ENCODE assay signal across 8 cellular contexts in the genomic region with DNA sequence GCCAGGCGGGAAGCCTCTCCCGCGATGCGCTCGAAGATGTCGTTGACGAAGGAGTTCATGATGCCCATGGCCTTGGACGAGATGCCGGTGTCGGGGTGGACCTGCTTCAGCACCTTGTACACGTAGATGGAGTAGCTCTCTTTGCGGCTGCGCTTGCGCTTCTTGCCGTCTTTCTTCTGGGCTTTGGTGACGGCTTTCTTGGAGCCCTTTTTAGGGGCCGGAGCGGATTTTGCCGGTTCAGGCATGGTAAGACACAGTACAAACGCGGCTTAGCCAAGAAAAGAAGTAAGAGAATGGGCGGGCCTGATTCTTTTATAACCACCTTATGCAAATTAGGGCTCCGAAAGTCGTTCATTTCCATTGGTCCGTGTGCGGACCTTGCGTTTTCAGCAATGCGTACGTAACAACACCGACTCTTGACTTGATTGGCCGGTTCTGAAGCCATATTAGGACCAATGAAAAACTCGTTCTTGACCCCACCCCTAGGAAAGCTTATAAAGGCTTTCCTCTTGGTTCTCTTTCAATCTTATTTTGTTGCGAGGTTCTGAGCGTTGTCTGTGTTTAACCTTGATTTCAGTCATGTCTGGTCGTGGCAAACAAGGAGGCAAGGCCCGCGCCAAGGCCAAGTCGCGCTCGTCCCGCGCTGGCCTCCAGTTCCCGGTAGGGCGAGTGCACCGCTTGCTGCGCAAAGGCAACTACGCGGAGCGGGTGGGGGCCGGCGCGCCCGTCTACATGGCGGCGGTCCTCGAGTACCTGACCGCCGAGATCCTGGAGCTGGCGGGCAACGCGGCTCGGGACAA. TPM values are rescaled to one million over a fixed set of nuclear protein-coding genes. Genes with fewer than 3 reads are reported as not detected.
DNase-seq lines count a peak whose midpoint lies in the region; ATAC-seq and TF ChIP-seq lines count a peak whose summit lies in the region.

No MANE protein-coding gene starts in this region.

- H3K4me3 Mint-ChIP-seq in osteocyte (ENCODE audit: unreplicated experiment), result no peak overlapping the region

- peaks cover 15% of the 10 kb centered on the region for H3K4me1 ChIP-seq in thymus (ENCODE audit: control insufficient read depth, insufficient read depth, low read length)

- H3K36me3 ChIP-seq in SK-N-MC (ENCODE audit: insufficient read depth, low read length), result no peaks in the 10 kb centered on the region
- no peaks in the 10 kb centered on the region for H3K36me3 ChIP-seq in thymus (ENCODE audit: control insufficient read depth, insufficient read depth)

- DNase-seq in GM10248 (ENCODE audit: extremely low spot score) (peak; percentile 90), NCI-H1092 (lab: John Stamatoyannopoulos, UW) (peak; percentile 99), SK-N-MC (ENCODE audit: low read depth, low spot score) (peak; percentile 98), head of caudate nucleus (peak; percentile 72 to 98 (median 93)), osteocyte (ENCODE audit: extremely low spot score, unreplicated experiment) (peak; percentile 93)
- DNase-seq in activated naive CD4-positive, alpha-beta T cell treated with anti-CD3 and anti-CD28 coated beads, Interleukin-2, amount 50 U/mL, for 72 hours (ENCODE audit: low spot score in 2 of 2), result peak; percentile 93

- intact Hi-C loops in head of caudate nucleus (cut with DNase I), result no loop called here

- POLR2A ChIA-PET in GM10248 (lab: Yijun Ruan, JAX), result interaction anchor here (0.8 to 3.4 kb wide), 27 partner anchors 9 to 1557 kb away, joined by 3 to 29 read pairs (median 5); partner anchors contain the start of genes BOLA1, GOLPH3L and OTUD7B

- H3K36me3 Mint-ChIP-seq in activated naive CD4-positive, alpha-beta T cell treated with anti-CD3 and anti-CD28 coated beads, Interleukin-2, amount 50 U/mL, for 72 hours, result no peaks in the 10 kb centered on the region
- H3K36me3 Mint-ChIP-seq in osteocyte (ENCODE audit: unreplicated experiment), result no peaks in the 10 kb centered on the region

- peak; percentile 58 for ATAC-seq in HG02610 (IDR thresholded peaks at IDR 0.05; ENCODE audit: unreplicated experiment)
- peak; percentile 59 to 70 for ATAC-seq in activated naive CD4-positive, alpha-beta T cell treated with anti-CD3 and anti-CD28 coated beads, Interleukin-2, amount 50 U/mL, for 72 hours

- H3K9me3 ChIP-seq in SK-N-MC (ENCODE audit: low read depth, low read length), result no peaks in the 10 kb centered on the region
- H3K9me3 ChIP-seq in thymus (ENCODE audit: control insufficient read depth), result no peaks in the 10 kb centered on the region

- no peaks in the 10 kb centered on the region for H3K27me3 ChIP-seq in thymus (ENCODE audit: control insufficient read depth, insufficient read depth)

- no peak overlapping the region for H3K27ac Mint-ChIP-seq in activated naive CD4-positive, alpha-beta T cell treated with anti-CD3 and anti-CD28 coated beads, Interleukin-2, amount 50 U/mL, for 72 hours
- no peak overlapping the region for H3K27ac Mint-ChIP-seq in osteocyte (ENCODE audit: unreplicated experiment)

- H3K9me3 Mint-ChIP-seq in activated naive CD4-positive, alpha-beta T cell treated with anti-CD3 and anti-CD28 coated beads, Interleukin-2, amount 50 U/mL, for 72 hours, result peaks cover 0 to 4% of the 10 kb centered on the region in 2 donors
- no peaks in the 10 kb centered on the region for H3K9me3 Mint-ChIP-seq in osteocyte (ENCODE audit: unreplicated experiment)

- no peaks in the 10 kb centered on the region for H3K27me3 Mint-ChIP-seq in osteocyte (ENCODE audit: unreplicated experiment)

- CTCF ChIA-PET in GM10248 (lab: Yijun Ruan, JAX), result interaction anchor here (1.0 to 3.7 kb wide), 10 partner anchors 9 to 301 kb away, joined by 3 to 18 read pairs (median 6); no protein-coding TSS in a partner anchor

- H3K4me3 ChIP-seq in SK-N-MC (peak overlapping the region; percentile 95), thymus (ENCODE audit: low read length) (peak overlapping the region; percentile 71)

- H3K27ac ChIP-seq in SK-N-MC (peak overlapping the region; percentile 100), thymus (ENCODE audit: low read depth) (peak overlapping the region; percentile 100)

- WGBS in thymus, result under 1% methylated on average over 62 of the region's 62 CpGs

- TF ChIP-seq CTCF in GM10248 (IDR thresholded peaks at IDR 0.05; ENCODE audit: control extremely low read depth, extremely low read depth, low read depth, missing control alignments), result no peak
- no peak for TF ChIP-seq CTCF in osteocyte (IDR thresholded peaks at IDR 0.05)

- H3K4me1 Mint-ChIP-seq in osteocyte (ENCODE audit: unreplicated experiment), result peaks cover 3% of the 10 kb centered on the region

- H3K9ac ChIP-seq in SK-N-MC (ENCODE audit: insufficient read length), result peak overlapping the region; percentile 97

RNA-seq across cellular contexts. Expression of gene BOLA1, which starts 12.8 kb away (rescaled TPM):
- 10 to 100 TPM; 19.4 to 28.7 TPM for total RNA-seq in activated naive CD4-positive, alpha-beta T cell treated with anti-CD3 and anti-CD28 coated beads, Interleukin-2, amount 50 U/mL, for 72 hours
- total RNA-seq in osteocyte, result 12.9 and 13.7 TPM in 2 replicates
- polyA plus RNA-seq in thymus, result 44.7 TPM

RNA-seq across cellular contexts. Expression of gene SV2A, which starts 31.0 kb away (rescaled TPM):
- total RNA-seq in activated naive CD4-positive, alpha-beta T cell treated with anti-CD3 and anti-CD28 coated beads, Interleukin-2, amount 50 U/mL, for 72 hours, result 10 to 100 TPM; 10.9 to 14.6 TPM
- 16.7 and 16.9 TPM in 2 replicates for total RNA-seq in osteocyte
- 2.0 TPM for polyA plus RNA-seq in thymus

RNA-seq across cellular contexts. Expression of gene SF3B4, which starts 41.0 kb away (rescaled TPM):
- 10 to 100 TPM; 47.6 to 65.3 TPM for total RNA-seq in activated naive CD4-positive, alpha-beta T cell treated with anti-CD3 and anti-CD28 coated beads, Interleukin-2, amount 50 U/mL, for 72 hours
- 68.1 and 71.9 TPM in 2 replicates for total RNA-seq in osteocyte
- 28.6 TPM for polyA plus RNA-seq in thymus

RNA-seq across cellular contexts. Expression of gene MTMR11, which starts 50.1 kb away (rescaled TPM):
- total RNA-seq in activated naive CD4-positive, alpha-beta T cell treated with anti-CD3 and anti-CD28 coated beads, Interleukin-2, amount 50 U/mL, for 72 hours, result 1 to 10 TPM; 2.3 to 4.5 TPM
- total RNA-seq in osteocyte, result 13.5 and 14.8 TPM in 2 replicates
- polyA plus RNA-seq in thymus, result 2.7 TPM

Comparison
In these comparisons a context has a peak if more than half of its experiments do, and no peak if none do; other contexts are left out.
1. Peak in every context shown above with its lines: DNase-seq, ATAC-seq, H3K4me3 ChIP-seq and H3K27ac ChIP-seq.